In the genomic region with DNA sequence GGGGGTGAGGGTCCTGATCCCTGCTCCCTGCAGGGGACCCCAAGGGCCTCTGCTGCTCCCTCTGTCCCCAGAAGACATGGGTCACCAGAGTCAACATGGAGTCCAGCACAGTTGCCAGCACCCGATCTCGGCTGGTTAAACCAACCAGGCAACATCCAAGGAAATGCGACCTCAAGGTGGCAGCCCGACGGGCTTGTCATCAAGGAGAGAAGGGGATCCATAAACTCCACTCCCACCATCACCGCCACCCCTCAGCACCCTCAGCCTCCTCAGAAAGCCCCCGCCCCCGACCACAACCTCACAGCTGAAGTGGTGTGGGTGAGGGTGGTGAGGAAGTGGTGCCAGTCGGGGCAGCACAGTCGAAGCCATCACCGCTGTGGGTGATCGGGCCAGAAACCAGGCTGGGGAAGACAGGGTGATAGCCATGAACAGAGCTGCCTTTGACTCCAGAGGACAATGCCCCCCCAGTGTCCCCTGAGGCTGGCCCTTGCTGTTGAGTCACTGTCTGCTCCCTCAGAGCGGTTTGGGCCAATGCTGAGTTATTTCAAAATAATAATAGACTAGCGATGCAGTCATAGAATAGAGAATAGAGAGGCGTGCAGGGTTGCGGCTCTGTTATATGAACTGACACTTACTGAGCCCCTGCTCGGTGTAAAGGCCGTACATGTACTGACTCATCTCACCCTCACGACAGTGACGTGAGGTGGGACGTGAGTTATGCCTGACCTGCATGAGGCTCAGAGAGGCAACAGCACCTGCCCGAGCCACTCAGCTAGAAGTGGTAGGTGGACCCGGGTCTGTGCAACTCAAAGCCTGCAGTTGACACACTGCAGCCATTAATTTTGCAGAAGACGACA, we compare ENCODE assay signal across 11 cellular contexts.
A peak's percentile ranks its signal among the peaks of the same experiment; 100 is the strongest.
DNase-seq lines count a peak whose midpoint lies in the region; ATAC-seq, FAIRE-seq and TF ChIP-seq lines count a peak whose summit lies in the region.
"Had no signal": no experiment of that assay in that cellular context is flagged by ENCODE, and none has a peak within 500 bp of the region (broad histone marks: within the 10 kb centered on the region; RNA-seq: fewer than 3 reads in every experiment).

No MANE protein-coding gene starts in this region.

- DNase-seq in C1 segment of cervical spinal cord (lab: John Stamatoyannopoulos, UW) (peak in 11 of 14 donors; percentile 9 to 88 (median 58)), M059J (ENCODE audit: low read depth) (peak; percentile 89), frontal cortex (ENCODE audit: low spot score in 2 of 2) (peak; percentile 68 to 70), omental fat pad (ENCODE audit: low spot score) (no peak), H54 (ENCODE audit: insufficient read length, low spot score) (no peak)
- no peak for DNase-seq in stimulated activated naive CD4-positive, alpha-beta T cell treated with Interleukin-2 at 50 U/mL for 16 hours (lab: John Stamatoyannopoulos, UW)
- DNase-seq: NCI-H524 treated with DMSO at 0.1 percent for 48 hours had no signal

- TF ChIP-seq CTCF in omental fat pad (IDR thresholded peaks at IDR 0.05), result no peak

- ATAC-seq in omental fat pad (ENCODE audit: low FRiP score) (peak; percentile 46), HG03135 (IDR thresholded peaks at IDR 0.05; ENCODE audit: unreplicated experiment) (no peak), GM18870 (IDR thresholded peaks at IDR 0.05; ENCODE audit: unreplicated experiment) (no peak)
- ATAC-seq: HCT116 had no signal

- no peak for TF ChIP-seq POLR2A in H54 (IDR thresholded peaks at IDR 0.05; ENCODE audit: low read depth, low read length)

- FAIRE-seq in frontal cortex (lab: Jason Lieb, UNC) (no peak), H54 (lab: Jason Lieb, UNC) (no peak)
- FAIRE-seq: endometrium had no signal

Comparison
In these comparisons a context has a peak if more than half of its experiments do, and no peak if none do; other contexts are left out.
1. DNase-seq: peak in C1 segment of cervical spinal cord (11 of 14), M059J (single experiment) and frontal cortex (2 of 2); none in omental fat pad (single experiment), stimulated activated naive CD4-positive, alpha-beta T cell treated with Interleukin-2 at 50 U/mL for 16 hours (single experiment) and H54 (single experiment).